36 cellular contexts compared by ENCODE assay signal in genomic region chr9:109599131-109599530, GRCh38.
"Had no signal": no experiment of that assay in that cellular context is flagged by ENCODE, and none has a peak within 500 bp of the region (broad histone marks: within the 10 kb centered on the region; RNA-seq: fewer than 3 reads in every experiment).

No MANE protein-coding gene starts in this region.

- H3K4me3 ChIP-seq: adrenal gland, breast epithelium, cardiac muscle cell, colonic mucosa, esophagus squamous epithelium, heart left ventricle had no signal

- H3K9me3 Mint-ChIP-seq: activated CD4-positive, alpha-beta memory T cell treated with anti-CD3 and anti-CD28 coated beads for 36 hours; activated CD4-positive, alpha-beta T cell treated with anti-CD3 and anti-CD28 coated beads, Interleukin-2, amount 10 ng/mL, durations not matched to agents 24 days and 14 days; activated naive CD4-positive, alpha-beta T cell treated with anti-CD3 and anti-CD28 coated beads for 36 hours; activated naive CD8-positive, alpha-beta T cell treated with anti-CD3 and anti-CD28 coated beads for 36 hours; activated naive CD8-positive, alpha-beta T cell treated with anti-CD3 and anti-CD28 coated beads, Interleukin-2, amount 50 U/mL, for 24 hours; activated T-helper 2 cell treated with anti-CD3 and anti-CD28 coated beads, Interferon-gamma antibody, Interleukin-2, Interleukin-4, amounts not matched to agents 10 μg/mL and 5 μg/mL and 100 μg/mL, durations not matched to agents 14 hours and 24 hours and 36 hours; T-helper 2 cell treated with Interferon-gamma antibody and Interleukin-4, amounts not matched to agents 5 μg/mL and 100 μg/mL, for 36 hours had no signal

- H3K27me3 ChIP-seq: adrenal gland, breast epithelium, cardiac muscle cell, colonic mucosa, esophagus squamous epithelium, heart left ventricle had no signal

- H3K27ac Mint-ChIP-seq: activated CD4-positive, alpha-beta memory T cell treated with anti-CD3 and anti-CD28 coated beads for 36 hours; activated CD4-positive, alpha-beta T cell treated with anti-CD3 and anti-CD28 coated beads for 36 hours; activated CD4-positive, alpha-beta T cell treated with anti-CD3 and anti-CD28 coated beads, Interleukin-2, amount 10 ng/mL, durations not matched to agents 24 days and 14 days; activated CD8-positive, alpha-beta memory T cell treated with anti-CD3 and anti-CD28 coated beads, Interleukin-2, amount 10 ng/mL, durations not matched to agents 7 days and 5 days; activated CD8-positive, alpha-beta T cell treated with anti-CD3 and anti-CD28 coated beads, Interleukin-2, amount 10 ng/mL, durations not matched to agents 7 days and 5 days; activated naive CD4-positive, alpha-beta T cell treated with anti-CD3 and anti-CD28 coated beads for 36 hours; activated naive CD4-positive, alpha-beta T cell treated with anti-CD3 and anti-CD28 coated beads, Interleukin-2, amount 50 U/mL, for 24 hours; activated naive CD8-positive, alpha-beta T cell treated with anti-CD3 and anti-CD28 coated beads for 36 hours; activated naive CD8-positive, alpha-beta T cell treated with anti-CD3 and anti-CD28 coated beads, Interleukin-2, amount 50 U/mL, for 24 hours; activated T-helper 1 cell treated with anti-CD3 and anti-CD28 coated beads, Interleukin-12 subunit alpha, Interleukin-12 subunit beta, Interleukin-2, Interleukin-4 antibody, amounts not matched to agents 30 ng/mL and 10 ng/mL and 1 ng/mL, durations not matched to agents 14 hours and 24 hours and 36 hours; activated T-helper 2 cell treated with anti-CD3 and anti-CD28 coated beads, Interferon-gamma antibody, Interleukin-2, Interleukin-4, amounts not matched to agents 10 μg/mL and 5 μg/mL and 100 μg/mL, durations not matched to agents 14 hours and 24 hours and 36 hours; brain; T-helper 17 cell; T-helper 2 cell treated with Interferon-gamma antibody and Interleukin-4, amounts not matched to agents 5 μg/mL and 100 μg/mL, for 36 hours had no signal

- H3K27me3 Mint-ChIP-seq: activated CD4-positive, alpha-beta memory T cell treated with anti-CD3 and anti-CD28 coated beads for 36 hours; activated CD8-positive, alpha-beta memory T cell treated with anti-CD3 and anti-CD28 coated beads, Interleukin-2, amount 10 ng/mL, durations not matched to agents 7 days and 5 days; activated naive CD8-positive, alpha-beta T cell treated with anti-CD3 and anti-CD28 coated beads, Interleukin-2, amount 50 U/mL, for 24 hours had no signal

- H3K36me3 Mint-ChIP-seq: activated CD4-positive, alpha-beta memory T cell treated with anti-CD3 and anti-CD28 coated beads for 36 hours; activated CD8-positive, alpha-beta memory T cell treated with anti-CD3 and anti-CD28 coated beads, Interleukin-2, amount 10 ng/mL, durations not matched to agents 7 days and 5 days; activated naive CD4-positive, alpha-beta T cell treated with anti-CD3 and anti-CD28 coated beads, Interleukin-2, amount 50 U/mL, for 24 hours; activated naive CD8-positive, alpha-beta T cell treated with anti-CD3 and anti-CD28 coated beads for 36 hours; brain had no signal

- H3K4me1 Mint-ChIP-seq: activated CD4-positive, alpha-beta T cell treated with anti-CD3 and anti-CD28 coated beads for 36 hours; activated CD4-positive, alpha-beta T cell treated with anti-CD3 and anti-CD28 coated beads, Interleukin-2, amount 10 ng/mL, durations not matched to agents 24 days and 14 days; activated CD8-positive, alpha-beta memory T cell treated with anti-CD3 and anti-CD28 coated beads, Interleukin-2, amount 10 ng/mL, durations not matched to agents 7 days and 5 days; activated naive CD4-positive, alpha-beta T cell treated with anti-CD3 and anti-CD28 coated beads, Interleukin-2, amount 50 U/mL, for 24 hours; activated naive CD8-positive, alpha-beta T cell treated with anti-CD3 and anti-CD28 coated beads for 36 hours; activated naive CD8-positive, alpha-beta T cell treated with anti-CD3 and anti-CD28 coated beads, Interleukin-2, amount 50 U/mL, for 24 hours; brain; T-helper 17 cell had no signal

- H3K4me3 Mint-ChIP-seq: activated CD4-positive, alpha-beta memory T cell treated with anti-CD3 and anti-CD28 coated beads for 36 hours; activated CD4-positive, alpha-beta T cell treated with anti-CD3 and anti-CD28 coated beads for 36 hours; activated CD4-positive, alpha-beta T cell treated with anti-CD3 and anti-CD28 coated beads, Interleukin-2, amount 10 ng/mL, durations not matched to agents 24 days and 14 days; activated CD8-positive, alpha-beta memory T cell treated with anti-CD3 and anti-CD28 coated beads, Interleukin-2, amount 10 ng/mL, durations not matched to agents 7 days and 5 days; activated CD8-positive, alpha-beta T cell treated with anti-CD3 and anti-CD28 coated beads, Interleukin-2, amount 10 ng/mL, durations not matched to agents 7 days and 5 days; activated naive CD4-positive, alpha-beta T cell treated with anti-CD3 and anti-CD28 coated beads for 36 hours; activated naive CD4-positive, alpha-beta T cell treated with anti-CD3 and anti-CD28 coated beads, Interleukin-2, amount 50 U/mL, for 24 hours; activated naive CD8-positive, alpha-beta T cell treated with anti-CD3 and anti-CD28 coated beads for 36 hours; activated naive CD8-positive, alpha-beta T cell treated with anti-CD3 and anti-CD28 coated beads, Interleukin-2, amount 50 U/mL, for 24 hours; activated T-helper 1 cell treated with anti-CD3 and anti-CD28 coated beads, Interleukin-12 subunit alpha, Interleukin-12 subunit beta, Interleukin-2, Interleukin-4 antibody, amounts not matched to agents 30 ng/mL and 10 ng/mL and 1 ng/mL, durations not matched to agents 14 hours and 24 hours and 36 hours; brain; T-helper 17 cell; T-helper 2 cell treated with Interferon-gamma antibody and Interleukin-4, amounts not matched to agents 5 μg/mL and 100 μg/mL, for 36 hours had no signal

- DNase-seq: activated CD4-positive, alpha-beta memory T cell treated with anti-CD3 and anti-CD28 coated beads for 36 hours; activated CD4-positive, alpha-beta T cell treated with anti-CD3 and anti-CD28 coated beads for 36 hours; activated CD4-positive, alpha-beta T cell treated with anti-CD3 and anti-CD28 coated beads, Interleukin-2, amount 10 ng/mL, durations not matched to agents 24 days and 14 days; activated CD4-positive, CD25-positive, alpha-beta regulatory T cell; activated CD4-positive, CD25-positive, alpha-beta regulatory T cell treated with anti-CD3 and anti-CD28 coated beads, Interleukin-2, amount 50 U/mL, for 72 hours; activated CD8-positive, alpha-beta memory T cell treated with anti-CD3 and anti-CD28 coated beads, Interleukin-2, amount 10 ng/mL, durations not matched to agents 7 days and 5 days; activated CD8-positive, alpha-beta memory T cell treated with anti-CD3 and anti-CD28 coated beads, Interleukin-2, amount 50 U/mL, for 4 hours; activated CD8-positive, alpha-beta T cell treated with anti-CD3 and anti-CD28 coated beads, Interleukin-2, amount 10 ng/mL, durations not matched to agents 7 days and 5 days; activated effector memory CD4-positive, alpha-beta T cell treated with anti-CD3 and anti-CD28 coated beads, Interleukin-2, amount 50 U/mL, for 16 hours; activated naive CD4-positive, alpha-beta T cell treated with anti-CD3 and anti-CD28 coated beads for 36 hours; activated naive CD8-positive, alpha-beta T cell treated with anti-CD3 and anti-CD28 coated beads for 36 hours; activated naive CD8-positive, alpha-beta T cell treated with anti-CD3 and anti-CD28 coated beads, Interleukin-2, amount 50 U/mL, for 24 hours; activated T-cell treated with anti-CD3 and anti-CD28 coated beads, Interleukin-2, amount 50 U/mL, for 1 hour; activated T-cell treated with anti-CD3 and anti-CD28 coated beads, Interleukin-2, amount 50 U/mL, for 48 hours; adrenal gland; amygdala; aorta; central memory CD4-positive, alpha-beta T cell; cerebellar nuclear complex; colonic mucosa; effector CD8-positive, alpha-beta T cell; esophagus squamous epithelium; foreskin fibroblast; glutamatergic neuron; heart left ventricle; T-helper 1 cell; T-helper 17 cell; T1000 had no signal

- H3K36me3 ChIP-seq: adrenal gland, breast epithelium, cardiac muscle cell, colonic mucosa, esophagus squamous epithelium, heart left ventricle had no signal

- H3K4me1 ChIP-seq: adrenal gland, breast epithelium, colonic mucosa, heart left ventricle had no signal

- H3K9me3 ChIP-seq: adrenal gland, colonic mucosa, esophagus squamous epithelium had no signal

- H3K27ac ChIP-seq: adrenal gland, breast epithelium, cardiac muscle cell, colonic mucosa, epithelial cell of prostate, esophagus squamous epithelium, heart left ventricle had no signal
